34 cellular contexts compared by ENCODE assay signal in the genomic region with DNA sequence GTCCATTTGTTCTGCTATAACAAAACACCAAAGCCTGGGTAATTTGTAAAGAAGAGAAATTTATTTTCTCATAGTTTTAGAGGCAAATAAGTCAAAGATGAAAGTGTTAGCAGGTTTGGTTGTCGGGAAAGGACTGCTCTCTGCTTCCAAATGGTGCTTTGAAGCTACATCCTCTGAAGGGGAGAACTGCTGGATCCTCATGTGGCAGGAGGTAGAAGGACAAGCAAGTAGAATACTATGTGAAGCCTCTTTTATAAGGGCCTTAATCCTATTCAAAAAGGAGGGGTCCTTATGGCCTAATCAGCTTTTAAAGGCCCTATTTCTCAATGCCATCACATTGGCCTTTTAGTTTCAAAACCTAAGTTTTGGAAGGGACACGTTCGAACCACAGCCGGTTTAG.
"Had no signal": no experiment of that assay in that cellular context is flagged by ENCODE, and none has a peak within 500 bp of the region (broad histone marks: within the 10 kb centered on the region; RNA-seq: fewer than 3 reads in every experiment).

No MANE protein-coding gene starts in this region.

- H3K36me3 ChIP-seq: adrenal gland, ascending aorta, breast epithelium, cardiac muscle cell, colonic mucosa, WERI-Rb-1 had no signal

- H3K27ac ChIP-seq: adrenal gland, ascending aorta, breast epithelium, cardiac muscle cell, colonic mucosa, WERI-Rb-1 had no signal

- H3K9me3 ChIP-seq: ascending aorta, breast epithelium, colonic mucosa had no signal

- H3K4me3 Mint-ChIP-seq: activated CD4-positive, alpha-beta memory T cell treated with anti-CD3 and anti-CD28 coated beads for 36 hours; activated CD4-positive, alpha-beta T cell treated with anti-CD3 and anti-CD28 coated beads for 36 hours; activated CD4-positive, alpha-beta T cell treated with anti-CD3 and anti-CD28 coated beads, Interleukin-2, amount 10 ng/mL, durations not matched to agents 24 days and 14 days; activated CD8-positive, alpha-beta memory T cell treated with anti-CD3 and anti-CD28 coated beads, Interleukin-2, amount 10 ng/mL, durations not matched to agents 7 days and 5 days; activated CD8-positive, alpha-beta T cell treated with anti-CD3 and anti-CD28 coated beads, Interleukin-2, amount 10 ng/mL, durations not matched to agents 7 days and 5 days; activated naive CD4-positive, alpha-beta T cell treated with anti-CD3 and anti-CD28 coated beads for 36 hours; activated naive CD4-positive, alpha-beta T cell treated with anti-CD3 and anti-CD28 coated beads, Interleukin-2, amount 50 U/mL, for 24 hours; activated naive CD8-positive, alpha-beta T cell treated with anti-CD3 and anti-CD28 coated beads for 36 hours; activated naive CD8-positive, alpha-beta T cell treated with anti-CD3 and anti-CD28 coated beads, Interleukin-2, amount 50 U/mL, for 24 hours; activated T-helper 1 cell treated with anti-CD3 and anti-CD28 coated beads, Interleukin-12 subunit alpha, Interleukin-12 subunit beta, Interleukin-2, Interleukin-4 antibody, amounts not matched to agents 30 ng/mL and 10 ng/mL and 1 ng/mL, durations not matched to agents 14 hours and 24 hours and 36 hours; brain; T-helper 17 cell; T-helper 2 cell treated with Interferon-gamma antibody and Interleukin-4, amounts not matched to agents 5 μg/mL and 100 μg/mL, for 36 hours had no signal

- DNase-seq: activated CD4-positive, alpha-beta memory T cell treated with anti-CD3 and anti-CD28 coated beads for 36 hours; activated CD4-positive, alpha-beta T cell treated with anti-CD3 and anti-CD28 coated beads for 36 hours; activated CD4-positive, alpha-beta T cell treated with anti-CD3 and anti-CD28 coated beads, Interleukin-2, amount 10 ng/mL, durations not matched to agents 24 days and 14 days; activated CD4-positive, CD25-positive, alpha-beta regulatory T cell; activated CD4-positive, CD25-positive, alpha-beta regulatory T cell treated with anti-CD3 and anti-CD28 coated beads, Interleukin-2, amount 50 U/mL, for 72 hours; activated CD8-positive, alpha-beta memory T cell treated with anti-CD3 and anti-CD28 coated beads, Interleukin-2, amount 10 ng/mL, durations not matched to agents 7 days and 5 days; activated CD8-positive, alpha-beta memory T cell treated with anti-CD3 and anti-CD28 coated beads, Interleukin-2, amount 50 U/mL, for 4 hours; activated CD8-positive, alpha-beta T cell treated with anti-CD3 and anti-CD28 coated beads, Interleukin-2, amount 10 ng/mL, durations not matched to agents 7 days and 5 days; activated effector memory CD4-positive, alpha-beta T cell treated with anti-CD3 and anti-CD28 coated beads, Interleukin-2, amount 50 U/mL, for 16 hours; activated naive CD4-positive, alpha-beta T cell treated with anti-CD3 and anti-CD28 coated beads for 36 hours; activated naive CD8-positive, alpha-beta T cell treated with anti-CD3 and anti-CD28 coated beads for 36 hours; activated naive CD8-positive, alpha-beta T cell treated with anti-CD3 and anti-CD28 coated beads, Interleukin-2, amount 50 U/mL, for 24 hours; activated T-cell treated with anti-CD3 and anti-CD28 coated beads, Interleukin-2, amount 50 U/mL, for 1 hour; activated T-cell treated with anti-CD3 and anti-CD28 coated beads, Interleukin-2, amount 50 U/mL, for 48 hours; adrenal gland; central memory CD4-positive, alpha-beta T cell; cerebellar nuclear complex; colonic mucosa; effector CD8-positive, alpha-beta T cell; foreskin fibroblast; head of caudate nucleus; T-helper 1 cell; T-helper 17 cell; T1000; WERI-Rb-1 had no signal

- H3K27me3 ChIP-seq: adrenal gland, ascending aorta, breast epithelium, cardiac muscle cell, colonic mucosa had no signal

- H3K27me3 Mint-ChIP-seq: activated CD4-positive, alpha-beta memory T cell treated with anti-CD3 and anti-CD28 coated beads for 36 hours; activated CD4-positive, alpha-beta T cell treated with anti-CD3 and anti-CD28 coated beads for 36 hours; activated CD4-positive, alpha-beta T cell treated with anti-CD3 and anti-CD28 coated beads, Interleukin-2, amount 10 ng/mL, durations not matched to agents 24 days and 14 days; activated CD8-positive, alpha-beta memory T cell treated with anti-CD3 and anti-CD28 coated beads, Interleukin-2, amount 10 ng/mL, durations not matched to agents 7 days and 5 days; activated naive CD4-positive, alpha-beta T cell treated with anti-CD3 and anti-CD28 coated beads, Interleukin-2, amount 50 U/mL, for 24 hours; activated naive CD8-positive, alpha-beta T cell treated with anti-CD3 and anti-CD28 coated beads for 36 hours; activated naive CD8-positive, alpha-beta T cell treated with anti-CD3 and anti-CD28 coated beads, Interleukin-2, amount 50 U/mL, for 24 hours; brain; T-helper 17 cell had no signal

- H3K4me1 ChIP-seq: adrenal gland, ascending aorta, breast epithelium, colonic mucosa had no signal

- H3K36me3 Mint-ChIP-seq: activated CD4-positive, alpha-beta memory T cell treated with anti-CD3 and anti-CD28 coated beads for 36 hours; activated CD8-positive, alpha-beta memory T cell treated with anti-CD3 and anti-CD28 coated beads, Interleukin-2, amount 10 ng/mL, durations not matched to agents 7 days and 5 days; activated naive CD4-positive, alpha-beta T cell treated with anti-CD3 and anti-CD28 coated beads, Interleukin-2, amount 50 U/mL, for 24 hours; activated naive CD8-positive, alpha-beta T cell treated with anti-CD3 and anti-CD28 coated beads for 36 hours; brain had no signal

- H3K27ac Mint-ChIP-seq: activated CD4-positive, alpha-beta memory T cell treated with anti-CD3 and anti-CD28 coated beads for 36 hours; activated CD4-positive, alpha-beta T cell treated with anti-CD3 and anti-CD28 coated beads for 36 hours; activated CD4-positive, alpha-beta T cell treated with anti-CD3 and anti-CD28 coated beads, Interleukin-2, amount 10 ng/mL, durations not matched to agents 24 days and 14 days; activated CD8-positive, alpha-beta memory T cell treated with anti-CD3 and anti-CD28 coated beads, Interleukin-2, amount 10 ng/mL, durations not matched to agents 7 days and 5 days; activated CD8-positive, alpha-beta T cell treated with anti-CD3 and anti-CD28 coated beads, Interleukin-2, amount 10 ng/mL, durations not matched to agents 7 days and 5 days; activated naive CD4-positive, alpha-beta T cell treated with anti-CD3 and anti-CD28 coated beads for 36 hours; activated naive CD4-positive, alpha-beta T cell treated with anti-CD3 and anti-CD28 coated beads, Interleukin-2, amount 50 U/mL, for 24 hours; activated naive CD8-positive, alpha-beta T cell treated with anti-CD3 and anti-CD28 coated beads for 36 hours; activated naive CD8-positive, alpha-beta T cell treated with anti-CD3 and anti-CD28 coated beads, Interleukin-2, amount 50 U/mL, for 24 hours; activated T-helper 1 cell treated with anti-CD3 and anti-CD28 coated beads, Interleukin-12 subunit alpha, Interleukin-12 subunit beta, Interleukin-2, Interleukin-4 antibody, amounts not matched to agents 30 ng/mL and 10 ng/mL and 1 ng/mL, durations not matched to agents 14 hours and 24 hours and 36 hours; activated T-helper 2 cell treated with anti-CD3 and anti-CD28 coated beads, Interferon-gamma antibody, Interleukin-2, Interleukin-4, amounts not matched to agents 10 μg/mL and 5 μg/mL and 100 μg/mL, durations not matched to agents 14 hours and 24 hours and 36 hours; brain; T-helper 17 cell; T-helper 2 cell treated with Interferon-gamma antibody and Interleukin-4, amounts not matched to agents 5 μg/mL and 100 μg/mL, for 36 hours had no signal

- H3K4me1 Mint-ChIP-seq: activated CD4-positive, alpha-beta T cell treated with anti-CD3 and anti-CD28 coated beads for 36 hours; activated CD4-positive, alpha-beta T cell treated with anti-CD3 and anti-CD28 coated beads, Interleukin-2, amount 10 ng/mL, durations not matched to agents 24 days and 14 days; activated CD8-positive, alpha-beta memory T cell treated with anti-CD3 and anti-CD28 coated beads, Interleukin-2, amount 10 ng/mL, durations not matched to agents 7 days and 5 days; activated naive CD4-positive, alpha-beta T cell treated with anti-CD3 and anti-CD28 coated beads, Interleukin-2, amount 50 U/mL, for 24 hours; activated naive CD8-positive, alpha-beta T cell treated with anti-CD3 and anti-CD28 coated beads for 36 hours; activated naive CD8-positive, alpha-beta T cell treated with anti-CD3 and anti-CD28 coated beads, Interleukin-2, amount 50 U/mL, for 24 hours; brain; T-helper 17 cell had no signal

- ATAC-seq: activated CD4-positive, alpha-beta T cell treated with anti-CD3 and anti-CD28 coated beads for 36 hours; activated CD8-positive, alpha-beta memory T cell treated with anti-CD3 and anti-CD28 coated beads, Interleukin-2, amount 10 ng/mL, durations not matched to agents 7 days and 5 days; activated CD8-positive, alpha-beta T cell treated with anti-CD3 and anti-CD28 coated beads, Interleukin-2, amount 10 ng/mL, durations not matched to agents 7 days and 5 days; activated naive CD8-positive, alpha-beta T cell treated with anti-CD3 and anti-CD28 coated beads, Interleukin-2, amount 50 U/mL, for 24 hours; esophagus mucosa; T-helper 17 cell had no signal

- H3K9me3 Mint-ChIP-seq: activated CD4-positive, alpha-beta T cell treated with anti-CD3 and anti-CD28 coated beads, Interleukin-2, amount 10 ng/mL, durations not matched to agents 24 days and 14 days; activated naive CD4-positive, alpha-beta T cell treated with anti-CD3 and anti-CD28 coated beads for 36 hours; activated naive CD4-positive, alpha-beta T cell treated with anti-CD3 and anti-CD28 coated beads, Interleukin-2, amount 50 U/mL, for 24 hours had no signal

- H3K4me3 ChIP-seq: adrenal gland, ascending aorta, breast epithelium, cardiac muscle cell, colonic mucosa had no signal
